1 cellular context compared by ENCODE assay signal in the genomic region with DNA sequence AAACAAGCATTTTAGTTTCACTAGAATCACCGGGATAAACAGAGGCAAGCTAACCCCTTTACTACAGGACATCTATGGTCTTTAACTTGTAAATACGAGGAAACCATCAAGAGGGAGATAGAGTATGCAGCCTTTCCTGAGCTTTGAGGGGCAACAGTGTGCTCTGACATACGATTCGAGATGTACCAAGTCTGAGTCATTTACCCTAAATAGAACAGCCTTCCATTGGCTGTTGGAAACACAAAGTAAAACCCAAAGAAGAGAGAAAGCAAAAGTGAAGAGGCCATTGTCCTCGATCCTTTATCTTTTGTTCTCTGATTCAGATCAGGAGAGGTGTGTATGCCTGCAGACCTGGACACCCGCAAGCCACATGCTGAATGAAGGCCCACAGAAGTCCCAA.
TF ChIP-seq lines count a peak whose summit lies in the region.

No MANE protein-coding gene starts in this region.

TF ChIP-seq in IMR-90, 13 proteins besides CTCF, POLR2A, EP300 and RAD21:
- TF ChIP-seq SMC3 (IDR thresholded peaks at IDR 0.05; ENCODE audit: low read depth, low read length), result no peak
- TF ChIP-seq FOS (IDR thresholded peaks at IDR 0.05; ENCODE audit: low read depth, low read length), result no peak
- no peak for TF ChIP-seq BHLHE40 (IDR thresholded peaks at IDR 0.05; ENCODE audit: low read depth, low read length)
- no peak for TF ChIP-seq NFE2L2 (IDR thresholded peaks at IDR 0.05; ENCODE audit: low read depth, low read length)
- TF ChIP-seq MAZ (IDR thresholded peaks at IDR 0.05; ENCODE audit: borderline replicate concordance, low read depth, low read length), result no peak
- no peak for TF ChIP-seq CHD1 (IDR thresholded peaks at IDR 0.05; ENCODE audit: low read depth, low read length)
